8 cellular contexts compared by ENCODE assay signal in genomic region chr11:118572914-118573550, GRCh38. TPM values are rescaled to one million over a fixed set of nuclear protein-coding genes. Genes with fewer than 3 reads are reported as not detected.
DNase-seq lines count a peak whose midpoint lies in the region; ATAC-seq and TF ChIP-seq lines count a peak whose summit lies in the region.

No MANE protein-coding gene starts in this region.

- H3K4me1 ChIP-seq in Loucy (ENCODE audit: insufficient read depth, low read length, poor library complexity, severe bottlenecking), result peaks cover 39% of the 10 kb centered on the region
- peaks cover 15% of the 10 kb centered on the region for H3K4me1 ChIP-seq in neuron (ENCODE audit: insufficient read depth, low read length)

- peaks cover 58% of the 10 kb centered on the region for H3K79me2 ChIP-seq in Loucy (ENCODE audit: insufficient read depth, low read length)

- H4K20me1 ChIP-seq in Loucy (ENCODE audit: insufficient read depth, low read length, poor library complexity, severe bottlenecking), result peaks cover 52% of the 10 kb centered on the region

- H3K9ac ChIP-seq in Loucy (ENCODE audit: low read depth, low read length, poor library complexity, severe bottlenecking), result peak overlapping the region; percentile 95

- H3K27me3 ChIP-seq in Loucy (ENCODE audit: insufficient read depth, low read length, poor library complexity, severe bottlenecking) (no peaks in the 10 kb centered on the region), neuron (ENCODE audit: insufficient read depth, low read length) (no peaks in the 10 kb centered on the region)

- peak overlapping the region; percentile 85 for H3K4me2 ChIP-seq in Loucy (ENCODE audit: low read depth, low read length, poor library complexity, severe bottlenecking)

- TF ChIP-seq CTCF in Loucy (conservative IDR thresholded peaks at IDR 0.05; ENCODE audit: low read length) (no peak), fibroblast of the aortic adventitia (IDR thresholded peaks at IDR 0.05; ENCODE audit: insufficient read depth, low read length) (no peak)

- no peaks in the 10 kb centered on the region for H3F3A ChIP-seq in Loucy (ENCODE audit: low read depth)

- H3K36me3 ChIP-seq in Loucy (ENCODE audit: insufficient read depth, low read length) (no peaks in the 10 kb centered on the region), neuron (ENCODE audit: insufficient read depth, low read length) (peaks cover 4% of the 10 kb centered on the region)

- H2AFZ ChIP-seq in Loucy (ENCODE audit: low read length), result peak overlapping the region; percentile 93; the same call in 1 of the 2 replicates
- H2AFZ ChIP-seq in neuron (ENCODE audit: low read depth, low read length), result peak overlapping the region; percentile 20

- no peaks in the 10 kb centered on the region for H3K9me3 ChIP-seq in Loucy (ENCODE audit: insufficient read depth, low read depth, low read length)
- H3K9me3 ChIP-seq in neuron (ENCODE audit: low read length), result no peaks in the 10 kb centered on the region

- peak; percentile 39 for DNase-seq in Daoy (ENCODE audit: low read depth)
- DNase-seq in activated T-cell treated with anti-CD3 and anti-CD28 coated beads for 48 hours (ENCODE audit: low read depth), result peak; percentile 18
- peak; percentile 57 for DNase-seq in fibroblast of the aortic adventitia (ENCODE audit: low read depth)
- DNase-seq in NCI-H2107 treated with DMSO at 0.1 percent for 48 hours (lab: John Stamatoyannopoulos, UW; ENCODE audit: unreplicated experiment), result no peak
- DNase-seq in SK-N-DZ (ENCODE audit: low spot score), result no peak

- H3K4me3 ChIP-seq in Loucy (ENCODE audit: low read length, poor library complexity, severe bottlenecking), result peak overlapping the region; percentile 84
- peak overlapping the region; percentile 91 for H3K4me3 ChIP-seq in fibroblast of the aortic adventitia (ENCODE audit: low read depth, low read length)
- peak overlapping the region; percentile 78 for H3K4me3 ChIP-seq in neuron (ENCODE audit: low read length)

- peak; percentile 37 for ATAC-seq in GM21723 (IDR thresholded peaks at IDR 0.05; ENCODE audit: unreplicated experiment)

- H3K9me2 ChIP-seq in Loucy (replicated peaks; ENCODE audit: low read depth, low read length), result no peaks in the 10 kb centered on the region

RNA-seq across cellular contexts. Expression of gene ARCN1, which starts 0.8 kb away (rescaled TPM):
- 131 and 135 TPM in 2 replicates for total RNA-seq in Daoy (2014; rRNA removed; shearing (Covaris generic))
- 72.4 and 210 TPM in 2 replicates for total RNA-seq in fibroblast of the aortic adventitia (ENCODE audit: low replicate concordance)
- polyA plus RNA-seq in SK-N-DZ (2014; cell fraction: cytosol; rRNA removed), result 55.8 and 60.4 TPM in 2 replicates
- polyA plus RNA-seq in SK-N-DZ (2014; cell fraction: nucleus; rRNA removed), result 11.8 and 17.9 TPM in 2 replicates

RNA-seq across cellular contexts. Expression of gene IFT46, which starts 7.3 kb away (rescaled TPM):
- total RNA-seq in Daoy (2014; rRNA removed; shearing (Covaris generic)), result 28.4 and 28.6 TPM in 2 replicates
- 46.5 and 66.6 TPM in 2 replicates for total RNA-seq in fibroblast of the aortic adventitia (ENCODE audit: low replicate concordance)
- polyA plus RNA-seq in SK-N-DZ (2014; cell fraction: cytosol; rRNA removed), result 30.4 and 53.9 TPM in 2 replicates
- polyA plus RNA-seq in SK-N-DZ (2014; cell fraction: nucleus; rRNA removed), result 30.9 and 32.9 TPM in 2 replicates

RNA-seq across cellular contexts. Expression of gene PHLDB1, which starts 34.4 kb away (rescaled TPM):
- total RNA-seq in Daoy (2014; rRNA removed; shearing (Covaris generic)), result 36.8 and 44.7 TPM in 2 replicates
- total RNA-seq in fibroblast of the aortic adventitia (ENCODE audit: low replicate concordance), result 49.1 and 93.5 TPM in 2 replicates
- polyA plus RNA-seq in SK-N-DZ (2014; cell fraction: cytosol; rRNA removed), result 15.0 and 25.3 TPM in 2 replicates
- polyA plus RNA-seq in SK-N-DZ (2014; cell fraction: nucleus; rRNA removed), result 24.2 and 28.0 TPM in 2 replicates

RNA-seq across cellular contexts. Expression of gene TMEM25, which starts 42.0 kb away (rescaled TPM):
- total RNA-seq in Daoy (2014; rRNA removed; shearing (Covaris generic)), result 2.8 and 8.7 TPM in 2 replicates
- total RNA-seq in fibroblast of the aortic adventitia (ENCODE audit: low replicate concordance), result 7.7 and 10.3 TPM in 2 replicates
- 13.9 and 19.4 TPM in 2 replicates for polyA plus RNA-seq in SK-N-DZ (2014; cell fraction: cytosol; rRNA removed)
- polyA plus RNA-seq in SK-N-DZ (2014; cell fraction: nucleus; rRNA removed), result 60.1 and 71.3 TPM in 2 replicates

RNA-seq across cellular contexts. Expression of gene TTC36, which starts 45.8 kb away (rescaled TPM):
- total RNA-seq in Daoy (2014; rRNA removed; shearing (Covaris generic)), result 0.69 TPM in 1 of 2 replicates, not detected in the other
- total RNA-seq in fibroblast of the aortic adventitia (ENCODE audit: low replicate concordance), result 0.81 TPM in 1 of 2 replicates, not detected in the other
- 3.4 TPM in 1 of 2 replicates, not detected in the other for polyA plus RNA-seq in SK-N-DZ (2014; cell fraction: cytosol; rRNA removed)
- polyA plus RNA-seq in SK-N-DZ (2014; cell fraction: nucleus; rRNA removed), result 4.9 and 5.5 TPM in 2 replicates

Comparison
In these comparisons a context has a peak if more than half of its experiments do, and no peak if none do; other contexts are left out.
1. DNase-seq: peak in Daoy (single experiment), activated T-cell treated with anti-CD3 and anti-CD28 coated beads for 48 hours (single experiment) and fibroblast of the aortic adventitia (single experiment); none in NCI-H2107 treated with DMSO at 0.1 percent for 48 hours (single experiment) and SK-N-DZ (single experiment).
2. Peak in every context shown above with its lines, with median percentiles within 50 percentile points of each other: H3K4me3 ChIP-seq.